14 cellular contexts compared by ENCODE assay signal in genomic region chr1:25664800-25665199, GRCh38.
"Had no signal": no experiment of that assay in that cellular context is flagged by ENCODE, and none has a peak within 500 bp of the region (broad histone marks: within the 10 kb centered on the region; RNA-seq: fewer than 3 reads in every experiment).

No MANE protein-coding gene starts in this region.

- H3K36me3 ChIP-seq: breast epithelium, gastrocnemius medialis, pancreas, tibial artery had no signal

- H3K27me3 ChIP-seq: breast epithelium, gastrocnemius medialis, pancreas, tibial artery had no signal

- H3K4me1 ChIP-seq: breast epithelium, pancreas had no signal

- H3K27me3 Mint-ChIP-seq: naive B cell had no signal

- H3K27ac Mint-ChIP-seq: activated CD4-positive, alpha-beta T cell treated with anti-CD3 and anti-CD28 coated beads, Interleukin-2, amount 10 ng/mL, durations not matched to agents 7 days and 5 days; activated naive CD8-positive, alpha-beta T cell treated with anti-CD3 and anti-CD28 coated beads, Interleukin-2, amount 50 U/mL, for 24 hours had no signal

- ATAC-seq: activated naive CD8-positive, alpha-beta T cell treated with anti-CD3 and anti-CD28 coated beads, Interleukin-2, amount 50 U/mL, for 24 hours had no signal

- H3K9me3 ChIP-seq: breast epithelium, gastrocnemius medialis, pancreas, tibial artery had no signal

- H3K4me3 Mint-ChIP-seq: activated CD4-positive, alpha-beta T cell treated with anti-CD3 and anti-CD28 coated beads, Interleukin-2, amount 10 ng/mL, durations not matched to agents 7 days and 5 days; activated naive CD8-positive, alpha-beta T cell treated with anti-CD3 and anti-CD28 coated beads, Interleukin-2, amount 50 U/mL, for 24 hours; naive B cell had no signal

- H3K4me1 Mint-ChIP-seq: naive B cell had no signal

- H3K27ac ChIP-seq: breast epithelium, gastrocnemius medialis, pancreas, tibial artery had no signal

- H3K9me3 Mint-ChIP-seq: activated CD4-positive, alpha-beta T cell treated with anti-CD3 and anti-CD28 coated beads, Interleukin-2, amount 10 ng/mL, durations not matched to agents 7 days and 5 days; activated naive CD8-positive, alpha-beta T cell treated with anti-CD3 and anti-CD28 coated beads, Interleukin-2, amount 50 U/mL, for 24 hours; naive B cell had no signal

- H3K4me3 ChIP-seq: breast epithelium, gastrocnemius medialis, pancreas, tibial artery had no signal

- DNase-seq: activated CD4-positive, alpha-beta T cell treated with anti-CD3 and anti-CD28 coated beads, Interleukin-2, amount 10 ng/mL, durations not matched to agents 7 days and 5 days; activated CD4-positive, CD25-positive, alpha-beta regulatory T cell; activated CD8-positive, alpha-beta memory T cell treated with anti-CD3 and anti-CD28 coated beads, Interleukin-2, amount 50 U/mL, for 48 hours; activated naive CD4-positive, alpha-beta T cell; activated naive CD8-positive, alpha-beta T cell treated with anti-CD3 and anti-CD28 coated beads, Interleukin-2, amount 50 U/mL, for 24 hours; aorta; gastrocnemius medialis; left colon; naive B cell; pancreas; stimulated activated CD4-positive, alpha-beta T cell treated with anti-CD3 and anti-CD28 coated beads, Interleukin-4, amount 100 ng/mL, for 24 hours; stimulated activated naive CD4-positive, alpha-beta T cell; tibial artery had no signal

- H3K36me3 Mint-ChIP-seq: naive B cell had no signal
